ENCODE assay signal across 1 cellular context in the genomic region with DNA sequence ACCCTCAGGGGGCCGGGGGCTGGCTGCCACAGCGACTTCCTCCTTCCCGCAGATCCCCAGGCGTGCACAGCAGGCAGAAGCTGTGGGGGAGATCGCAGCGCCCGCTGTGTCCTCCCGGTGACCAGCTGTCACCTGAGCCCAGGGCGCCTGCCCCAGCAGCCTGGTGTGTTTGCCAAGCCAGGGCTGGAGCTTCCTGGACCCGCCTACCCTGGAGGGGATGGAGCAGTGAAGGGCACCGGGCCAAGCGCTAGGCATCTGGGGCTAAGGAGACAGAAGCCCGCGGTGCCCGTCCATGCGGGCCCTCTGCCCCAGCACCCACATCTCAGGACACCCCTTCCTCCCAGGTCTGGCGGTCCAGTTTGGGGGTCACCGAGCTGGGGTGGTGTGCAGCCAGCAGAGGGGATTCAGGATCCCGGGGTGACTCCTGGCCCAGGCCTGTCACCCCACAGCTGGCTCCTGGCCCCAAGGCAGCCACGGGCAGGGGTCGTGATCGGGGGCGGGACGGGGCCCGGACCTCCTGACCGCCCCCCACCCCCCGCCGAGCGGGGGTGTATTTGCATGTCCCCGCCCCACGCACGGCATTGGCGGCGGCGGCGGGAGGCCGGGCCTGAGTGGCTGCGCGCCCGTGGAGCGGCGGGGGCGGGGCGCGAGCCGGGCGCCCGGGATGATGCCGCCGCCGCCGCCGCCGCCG.
TF ChIP-seq lines count a peak whose summit lies in the region.

A gene with protein sequence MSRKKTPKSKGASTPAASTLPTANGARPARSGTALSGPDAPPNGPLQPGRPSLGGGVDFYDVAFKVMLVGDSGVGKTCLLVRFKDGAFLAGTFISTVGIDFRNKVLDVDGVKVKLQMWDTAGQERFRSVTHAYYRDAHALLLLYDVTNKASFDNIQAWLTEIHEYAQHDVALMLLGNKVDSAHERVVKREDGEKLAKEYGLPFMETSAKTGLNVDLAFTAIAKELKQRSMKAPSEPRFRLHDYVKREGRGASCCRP (plus strand): TSS at position 645 of the 691 bp plus-strand sequence. CDS start 159 bp downstream, outside the sequence.

TF ChIP-seq in HepG2, 621 proteins besides CTCF, POLR2A, EP300 and RAD21 (continued from another document):
- TF ChIP-seq, protein P1, sequence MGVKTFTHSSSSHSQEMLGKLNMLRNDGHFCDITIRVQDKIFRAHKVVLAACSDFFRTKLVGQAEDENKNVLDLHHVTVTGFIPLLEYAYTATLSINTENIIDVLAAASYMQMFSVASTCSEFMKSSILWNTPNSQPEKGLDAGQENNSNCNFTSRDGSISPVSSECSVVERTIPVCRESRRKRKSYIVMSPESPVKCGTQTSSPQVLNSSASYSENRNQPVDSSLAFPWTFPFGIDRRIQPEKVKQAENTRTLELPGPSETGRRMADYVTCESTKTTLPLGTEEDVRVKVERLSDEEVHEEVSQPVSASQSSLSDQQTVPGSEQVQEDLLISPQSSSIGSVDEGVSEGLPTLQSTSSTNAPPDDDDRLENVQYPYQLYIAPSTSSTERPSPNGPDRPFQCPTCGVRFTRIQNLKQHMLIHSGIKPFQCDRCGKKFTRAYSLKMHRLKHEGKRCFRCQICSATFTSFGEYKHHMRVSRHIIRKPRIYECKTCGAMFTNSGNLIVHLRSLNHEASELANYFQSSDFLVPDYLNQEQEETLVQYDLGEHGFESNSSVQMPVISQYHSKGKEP (CRISPR knock-in tag; IDR thresholded peaks at IDR 0.05) = no peak
- no peak for TF ChIP-seq ZNF225 (CRISPR knock-in tag; IDR thresholded peaks at IDR 0.05)
- TF ChIP-seq KLF15 (CRISPR knock-in tag; IDR thresholded peaks at IDR 0.05; ENCODE audit: borderline replicate concordance) = no peak
- TF ChIP-seq, protein P2, sequence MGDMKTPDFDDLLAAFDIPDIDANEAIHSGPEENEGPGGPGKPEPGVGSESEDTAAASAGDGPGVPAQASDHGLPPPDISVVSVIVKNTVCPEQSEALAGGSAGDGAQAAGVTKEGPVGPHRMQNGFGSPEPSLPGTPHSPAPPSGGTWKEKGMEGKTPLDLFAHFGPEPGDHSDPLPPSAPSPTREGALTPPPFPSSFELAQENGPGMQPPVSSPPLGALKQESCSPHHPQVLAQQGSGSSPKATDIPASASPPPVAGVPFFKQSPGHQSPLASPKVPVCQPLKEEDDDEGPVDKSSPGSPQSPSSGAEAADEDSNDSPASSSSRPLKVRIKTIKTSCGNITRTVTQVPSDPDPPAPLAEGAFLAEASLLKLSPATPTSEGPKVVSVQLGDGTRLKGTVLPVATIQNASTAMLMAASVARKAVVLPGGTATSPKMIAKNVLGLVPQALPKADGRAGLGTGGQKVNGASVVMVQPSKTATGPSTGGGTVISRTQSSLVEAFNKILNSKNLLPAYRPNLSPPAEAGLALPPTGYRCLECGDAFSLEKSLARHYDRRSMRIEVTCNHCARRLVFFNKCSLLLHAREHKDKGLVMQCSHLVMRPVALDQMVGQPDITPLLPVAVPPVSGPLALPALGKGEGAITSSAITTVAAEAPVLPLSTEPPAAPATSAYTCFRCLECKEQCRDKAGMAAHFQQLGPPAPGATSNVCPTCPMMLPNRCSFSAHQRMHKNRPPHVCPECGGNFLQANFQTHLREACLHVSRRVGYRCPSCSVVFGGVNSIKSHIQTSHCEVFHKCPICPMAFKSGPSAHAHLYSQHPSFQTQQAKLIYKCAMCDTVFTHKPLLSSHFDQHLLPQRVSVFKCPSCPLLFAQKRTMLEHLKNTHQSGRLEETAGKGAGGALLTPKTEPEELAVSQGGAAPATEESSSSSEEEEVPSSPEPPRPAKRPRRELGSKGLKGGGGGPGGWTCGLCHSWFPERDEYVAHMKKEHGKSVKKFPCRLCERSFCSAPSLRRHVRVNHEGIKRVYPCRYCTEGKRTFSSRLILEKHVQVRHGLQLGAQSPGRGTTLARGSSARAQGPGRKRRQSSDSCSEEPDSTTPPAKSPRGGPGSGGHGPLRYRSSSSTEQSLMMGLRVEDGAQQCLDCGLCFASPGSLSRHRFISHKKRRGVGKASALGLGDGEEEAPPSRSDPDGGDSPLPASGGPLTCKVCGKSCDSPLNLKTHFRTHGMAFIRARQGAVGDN (CRISPR knock-in tag; IDR thresholded peaks at IDR 0.05) = peak; percentile 63
- peak; percentile 37; the same call in 1 of the 2 replicates for TF ChIP-seq NR2F2 (IDR thresholded peaks at IDR 0.05; ENCODE audit: borderline replicate concordance, low read depth)
